In genomic region chr16:4327782-4328579, GRCh38 we compare ENCODE assay signal across 1 cellular context.
TF ChIP-seq lines count a peak whose summit lies in the region.

No MANE protein-coding gene starts in this region.

TF ChIP-seq in SK-N-SH, 30 proteins besides CTCF, POLR2A, EP300 and RAD21 (continued from another document):
- no peak for TF ChIP-seq ZBTB33 (IDR thresholded peaks at IDR 0.05; ENCODE audit: borderline replicate concordance, low read depth)
- no peak for TF ChIP-seq USF2 (IDR thresholded peaks at IDR 0.05; ENCODE audit: borderline replicate concordance, low read depth, low read length)
- peak; percentile 31 for TF ChIP-seq CHD2 (IDR thresholded peaks at IDR 0.05; ENCODE audit: low read length, partially characterized antibody)
- TF ChIP-seq NFIC (IDR thresholded peaks at IDR 0.05; ENCODE audit: borderline replicate concordance): no peak
- TF ChIP-seq MEF2A (IDR thresholded peaks at IDR 0.05; ENCODE audit: borderline replicate concordance, low read depth): no peak
- TF ChIP-seq TCF12 (IDR thresholded peaks at IDR 0.05): no peak
- TF ChIP-seq REST (IDR thresholded peaks at IDR 0.05; ENCODE audit: low read depth, low read length): no peak
- no peak for TF ChIP-seq EZH2phosphoT487 (IDR thresholded peaks at IDR 0.05; ENCODE audit: borderline replicate concordance, low read depth)
- no peak for TF ChIP-seq YY1 (IDR thresholded peaks at IDR 0.05; ENCODE audit: low read depth)
- no peak for TF ChIP-seq RCOR1 (IDR thresholded peaks at IDR 0.05; ENCODE audit: low read length)
- no peak for TF ChIP-seq FOXJ3 (CRISPR knock-in tag; IDR thresholded peaks at IDR 0.05)
- no peak for TF ChIP-seq GATA2 (CRISPR knock-in tag; IDR thresholded peaks at IDR 0.05)
- TF ChIP-seq PBX3 (IDR thresholded peaks at IDR 0.05): no peak
- no peak for TF ChIP-seq USF1 (IDR thresholded peaks at IDR 0.05; ENCODE audit: borderline replicate concordance, low read depth)
- no peak for TF ChIP-seq RFX5 (IDR thresholded peaks at IDR 0.05; ENCODE audit: low read length)
- TF ChIP-seq NRF1 (IDR thresholded peaks at IDR 0.05; ENCODE audit: low read depth, low read length): no peak
- TF ChIP-seq JUND (IDR thresholded peaks at IDR 0.05): no peak
- 0 out of 2 replicates have a peak, but pooled peaks have one; percentile 18 for TF ChIP-seq TAF1 (IDR thresholded peaks at IDR 0.05; ENCODE audit: borderline replicate concordance, low read depth, low read length)
- peak; percentile 43; the same call in 1 of the 2 replicates for TF ChIP-seq SMC3 (IDR thresholded peaks at IDR 0.05; ENCODE audit: low read depth, low read length)
TF ChIP-seq in SK-N-SH: peak in this region for 4.
